15 cellular contexts compared by ENCODE assay signal in the genomic region with DNA sequence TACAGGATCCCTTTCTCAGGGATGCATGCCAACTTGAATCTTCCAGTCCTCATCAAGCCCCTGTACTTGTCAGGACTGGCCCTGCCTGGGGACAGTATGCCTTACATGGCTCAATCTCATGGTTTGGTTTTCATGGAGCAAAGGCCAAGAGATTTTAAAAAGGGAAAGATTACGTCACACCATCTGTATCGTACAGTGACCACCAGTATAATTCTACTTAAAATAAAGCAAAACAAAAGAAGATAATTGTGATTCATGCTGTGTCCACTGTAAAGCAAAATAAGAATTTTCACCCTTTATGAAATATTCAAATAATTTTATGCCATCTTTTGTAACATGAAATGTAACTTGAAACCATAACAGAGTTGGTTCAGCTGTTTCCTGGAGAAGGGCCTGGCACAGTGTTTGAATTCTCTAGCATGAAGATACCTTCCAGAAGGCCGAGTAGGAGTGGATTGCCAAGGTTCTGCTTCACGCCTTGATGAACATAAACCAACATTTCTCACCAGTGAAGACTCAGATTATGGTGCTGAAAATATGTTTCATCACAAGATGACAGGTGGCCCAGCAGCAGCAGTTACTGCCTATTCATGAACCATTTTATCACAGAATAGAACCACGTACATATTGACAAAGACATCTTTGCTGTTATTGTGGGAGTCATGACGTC.
DNase-seq lines count a peak whose midpoint lies in the region; ATAC-seq and TF ChIP-seq lines count a peak whose summit lies in the region.
"Had no signal": no experiment of that assay in that cellular context is flagged by ENCODE, and none has a peak within 500 bp of the region (broad histone marks: within the 10 kb centered on the region; RNA-seq: fewer than 3 reads in every experiment).

No MANE protein-coding gene starts in this region.

- DNase-seq in G401 (ENCODE audit: low spot score) (peak; percentile 91), NCI-H2196 treated with DMSO at 0.1 percent for 48 hours (lab: John Stamatoyannopoulos, UW; ENCODE audit: unreplicated experiment) (peak; percentile 70), cerebellum (ENCODE audit: low spot score) (peak; percentile 58), osteoblast (ENCODE audit: insufficient read length, low spot score, missing footprints) (no peak), uterus (no peak)
- no peak for DNase-seq in activated naive CD4-positive, alpha-beta T cell treated with anti-CD3 and anti-CD28 coated beads, Interleukin-2, amount 50 U/mL, for 72 hours (ENCODE audit: low spot score in 2 of 2)
- no peak for DNase-seq in stimulated activated CD4-positive, alpha-beta T cell treated with anti-CD3 and anti-CD28 coated beads, Interleukin-1b, Interleukin-23, amount 100 ng/mL, for 48 hours
- DNase-seq: activated CD4-positive, alpha-beta T cell treated with anti-CD3 and anti-CD28 coated beads, Interleukin-2, amount 50 U/mL, for 1 hour; aorta; effector CD4-positive, alpha-beta T cell; NCI-H82; T1000; upper lobe of right lung had no signal

- intact Hi-C loops in uterus (cut with DNase I; ENCODE audit: low total_unique reads): no loop called here

- H3K36me3 Mint-ChIP-seq in activated naive CD4-positive, alpha-beta T cell treated with anti-CD3 and anti-CD28 coated beads, Interleukin-2, amount 50 U/mL, for 72 hours: no peaks in the 10 kb centered on the region

- peak overlapping the region; percentile 56 for H2AFZ ChIP-seq in osteoblast (ENCODE audit: low read length)

- H3K4me2 ChIP-seq in osteoblast (ENCODE audit: insufficient read depth, low read length): no peak overlapping the region

- no peaks in the 10 kb centered on the region for H4K20me1 ChIP-seq in osteoblast (ENCODE audit: insufficient read depth, low read length)

- no peak overlapping the region for H3K27ac ChIP-seq in osteoblast (ENCODE audit: low read depth, low read length)
- H3K27ac ChIP-seq in uterus: no peak overlapping the region
- H3K27ac ChIP-seq: C4-2B, prostate gland, upper lobe of right lung had no signal

- H3K27ac Mint-ChIP-seq in activated naive CD4-positive, alpha-beta T cell treated with anti-CD3 and anti-CD28 coated beads, Interleukin-2, amount 50 U/mL, for 72 hours: no peak overlapping the region

- no peaks in the 10 kb centered on the region for H3K9me3 Mint-ChIP-seq in activated naive CD4-positive, alpha-beta T cell treated with anti-CD3 and anti-CD28 coated beads, Interleukin-2, amount 50 U/mL, for 72 hours

- in situ Hi-C loops in G401 (cut with HindIII; ENCODE audit: low sequenced_read_pairs): no loop called here

- ATAC-seq in activated naive CD4-positive, alpha-beta T cell treated with anti-CD3 and anti-CD28 coated beads, Interleukin-2, amount 50 U/mL, for 72 hours: no peak
- ATAC-seq: upper lobe of right lung had no signal

- no peaks in the 10 kb centered on the region for H3K79me2 ChIP-seq in osteoblast (ENCODE audit: insufficient read depth, low read length)

- H3K4me1 ChIP-seq in osteoblast (ENCODE audit: insufficient read depth, low read length) (peaks cover 3% of the 10 kb centered on the region), uterus (no peaks in the 10 kb centered on the region)
- H3K4me1 ChIP-seq: prostate gland, upper lobe of right lung had no signal

- H3K27me3 ChIP-seq in osteoblast (ENCODE audit: insufficient read depth, low read length) (no peaks in the 10 kb centered on the region), uterus (no peaks in the 10 kb centered on the region)
- H3K27me3 ChIP-seq: upper lobe of right lung had no signal

- no peak for TF ChIP-seq POLR2A in uterus (IDR thresholded peaks at IDR 0.05)

- no peak for TF ChIP-seq CTCF in osteoblast (IDR thresholded peaks at IDR 0.05; ENCODE audit: extremely low read depth, low read depth, low read length)
- TF ChIP-seq CTCF in uterus (IDR thresholded peaks at IDR 0.05): no peak

- no peaks in the 10 kb centered on the region for H3K9me3 ChIP-seq in osteoblast (ENCODE audit: low read depth, low read length)
- H3K9me3 ChIP-seq in uterus: no peaks in the 10 kb centered on the region
- H3K9me3 ChIP-seq: prostate gland, upper lobe of right lung had no signal

- H3K4me3 ChIP-seq in osteoblast (ENCODE audit: insufficient read depth, low read length) (no peak overlapping the region), uterus (no peak overlapping the region)
- H3K4me3 ChIP-seq: prostate gland, upper lobe of right lung had no signal

- H3K36me3 ChIP-seq in osteoblast (ENCODE audit: insufficient read depth, low read length) (no peaks in the 10 kb centered on the region), uterus (no peaks in the 10 kb centered on the region)
- H3K36me3 ChIP-seq: prostate gland, upper lobe of right lung had no signal

Comparison
In these comparisons a context has a peak if more than half of its experiments do, and no peak if none do; other contexts are left out.
1. DNase-seq: peak in G401 (single experiment), NCI-H2196 treated with DMSO at 0.1 percent for 48 hours (single experiment) and cerebellum (single experiment); none in osteoblast (single experiment), uterus (0 of 2), activated naive CD4-positive, alpha-beta T cell treated with anti-CD3 and anti-CD28 coated beads, Interleukin-2, amount 50 U/mL, for 72 hours (0 of 2) and stimulated activated CD4-positive, alpha-beta T cell treated with anti-CD3 and anti-CD28 coated beads, Interleukin-1b, Interleukin-23, amount 100 ng/mL, for 48 hours (single experiment).